In genomic region chr22:39576027-39576426, GRCh38 we compare ENCODE assay signal across 32 cellular contexts. TPM values are rescaled to one million over a fixed set of nuclear protein-coding genes. Genes with fewer than 3 reads are reported as not detected.
"Had no signal": no experiment of that assay in that cellular context is flagged by ENCODE, and none has a peak within 500 bp of the region (broad histone marks: within the 10 kb centered on the region; RNA-seq: fewer than 3 reads in every experiment).

No MANE protein-coding gene starts in this region.

- H3K36me3 ChIP-seq: esophagus muscularis mucosa, gastroesophageal sphincter, heart left ventricle, neutrophil, prostate gland, right atrium auricular region, sigmoid colon, stomach, thyroid gland, vagina had no signal

- H3K27ac ChIP-seq: coronary artery, esophagus muscularis mucosa, foreskin keratinocyte, gastroesophageal sphincter, heart left ventricle, hepatocyte, neutrophil, parathyroid adenoma, prostate gland, right atrium auricular region, sigmoid colon, stomach, vagina had no signal

- H3K4me3 ChIP-seq: coronary artery, esophagus muscularis mucosa, gastroesophageal sphincter, heart left ventricle, hepatocyte, lung, mucosa of descending colon, prostate gland, right atrium auricular region, sigmoid colon, stomach, thyroid gland, vagina had no signal

- DNase-seq: effector memory CD4-positive, alpha-beta T cell; foreskin keratinocyte; heart left ventricle; kidney; mucosa of descending colon; naive B cell; sigmoid colon; stimulated activated CD4-positive, alpha-beta T cell treated with anti-CD3 and anti-CD28 coated beads, Interleukin-2, amount 100 ng/mL, for 24 hours; stimulated activated CD4-positive, alpha-beta T cell treated with anti-CD3 and anti-CD28 coated beads, Interleukin-4, amount 100 ng/mL, for 24 hours; stimulated activated naive CD4-positive, alpha-beta T cell treated with Interleukin-2 at 50 U/mL for 16 hours; stomach; trophoblast cell had no signal

- H3K4me1 ChIP-seq: esophagus muscularis mucosa, gastroesophageal sphincter, heart left ventricle, parathyroid adenoma, prostate gland, right atrium auricular region, sigmoid colon, stomach, vagina had no signal

- H3K4me2 ChIP-seq: hepatocyte had no signal

- H3K9ac ChIP-seq: parathyroid adenoma had no signal

- H3K27ac Mint-ChIP-seq: memory B cell; mesothelial cell of epicardium; natural killer cell treated with Interleukin-12 subunit alpha and Interleukin-12 subunit beta and Interleukin-15 and Interleukin-18, amount 100 ng/mL, for 72 hours; stimulated activated effector memory CD8-positive, alpha-beta T cell treated with anti-CD3 and anti-CD28 coated beads, Interleukin-12 subunit alpha, Interleukin-12 subunit beta, amount 100 ng/mL, for 72 hours had no signal

- H3K9me3 ChIP-seq: esophagus muscularis mucosa, gastroesophageal sphincter, heart left ventricle, mucosa of descending colon, neutrophil, prostate gland, right atrium auricular region, sigmoid colon, stomach, thyroid gland, vagina had no signal

- ATAC-seq: foreskin keratinocyte; gastroesophageal sphincter; heart left ventricle; left lobe of liver; mucosa of descending colon; natural killer cell treated with Interleukin-12 subunit alpha and Interleukin-12 subunit beta and Interleukin-15 and Interleukin-18, amount 100 ng/mL, for 72 hours; stimulated activated effector memory CD8-positive, alpha-beta T cell treated with anti-CD3 and anti-CD28 coated beads, Interleukin-12 subunit alpha, Interleukin-12 subunit beta, amount 100 ng/mL, for 72 hours had no signal

- H3K4me3 Mint-ChIP-seq: mesothelial cell of epicardium; natural killer cell treated with Interleukin-12 subunit alpha and Interleukin-12 subunit beta and Interleukin-15 and Interleukin-18, amount 100 ng/mL, for 72 hours; neural crest cell; stimulated activated effector memory CD8-positive, alpha-beta T cell treated with anti-CD3 and anti-CD28 coated beads, Interleukin-12 subunit alpha, Interleukin-12 subunit beta, amount 100 ng/mL, for 72 hours had no signal

- H3K27me3 ChIP-seq: foreskin keratinocyte, hepatocyte, right atrium auricular region, thyroid gland, vagina had no signal

- FAIRE-seq: endothelial cell of umbilical vein, kidney had no signal

- H3K4me1 Mint-ChIP-seq: neural crest cell; stimulated activated effector memory CD8-positive, alpha-beta T cell treated with anti-CD3 and anti-CD28 coated beads, Interleukin-12 subunit alpha, Interleukin-12 subunit beta, amount 100 ng/mL, for 72 hours had no signal

- H3K79me2 ChIP-seq: hepatocyte, parathyroid adenoma had no signal

- H3K36me3 Mint-ChIP-seq: memory B cell; mesothelial cell of epicardium; naive B cell; natural killer cell treated with Interleukin-12 subunit alpha and Interleukin-12 subunit beta and Interleukin-15 and Interleukin-18, amount 100 ng/mL, for 72 hours had no signal

- H3K9me3 Mint-ChIP-seq: memory B cell; mesothelial cell of epicardium; naive B cell; natural killer cell treated with Interleukin-12 subunit alpha and Interleukin-12 subunit beta and Interleukin-15 and Interleukin-18, amount 100 ng/mL, for 72 hours; neural crest cell; stimulated activated effector memory CD8-positive, alpha-beta T cell treated with anti-CD3 and anti-CD28 coated beads, Interleukin-12 subunit alpha, Interleukin-12 subunit beta, amount 100 ng/mL, for 72 hours had no signal

- H2AFZ ChIP-seq: hepatocyte, parathyroid adenoma had no signal

RNA-seq across cellular contexts. Expression of gene CACNA1I, which starts 5.5 kb away (rescaled TPM):
- total RNA-seq: dermis blood vessel endothelial cell, endothelial cell of umbilical vein, skeletal muscle tissue had no signal
- polyA plus RNA-seq: endothelial cell of umbilical vein, foreskin keratinocyte had no signal
